12 cellular contexts compared by ENCODE assay signal in the genomic region with DNA sequence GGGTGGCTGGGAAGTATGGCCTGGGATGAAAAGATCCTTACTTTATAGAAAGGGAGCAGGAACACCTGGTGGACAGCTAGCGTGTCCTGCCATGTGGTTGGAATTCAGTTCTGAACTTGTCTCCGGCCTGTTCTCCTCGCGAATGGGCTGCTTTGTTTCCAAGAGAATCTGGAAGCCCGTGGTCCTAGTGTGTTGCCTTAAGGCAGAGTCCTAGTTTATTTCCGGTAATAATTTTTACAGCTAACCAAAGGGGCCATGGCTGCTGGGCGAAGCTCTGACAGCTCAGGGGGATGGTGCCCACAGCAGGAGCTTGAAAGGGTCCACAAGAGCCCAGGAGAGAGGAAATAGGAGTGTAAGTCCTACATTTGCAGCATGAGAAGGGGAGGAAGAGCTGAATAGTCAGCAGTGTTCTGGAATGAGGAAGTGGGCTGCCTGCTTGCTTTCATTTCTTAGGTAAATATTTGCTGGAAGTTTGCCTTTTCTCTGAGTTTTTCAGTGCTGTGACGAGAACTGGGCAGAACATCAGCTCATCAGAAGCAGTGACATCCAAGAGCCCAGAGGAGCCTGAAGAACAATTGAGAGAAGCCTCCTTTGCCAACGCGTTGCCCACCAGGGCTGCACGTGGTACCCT. TPM values are rescaled to one million over a fixed set of nuclear protein-coding genes. Genes with fewer than 3 reads are reported as not detected.
DNase-seq lines count a peak whose midpoint lies in the region; ATAC-seq and TF ChIP-seq lines count a peak whose summit lies in the region.
"Had no signal": no experiment of that assay in that cellular context is flagged by ENCODE, and none has a peak within 500 bp of the region (broad histone marks: within the 10 kb centered on the region; RNA-seq: fewer than 3 reads in every experiment).

No MANE protein-coding gene starts in this region.

- DNase-seq in GM03348 (ENCODE audit: low spot score) (peak; percentile 39), HuH-7.5 (ENCODE audit: low spot score) (peak; percentile 39), body of pancreas (peak; percentile 48 to 75 (median 62)), non-pigmented ciliary epithelial cell (ENCODE audit: low read depth) (peak; percentile 23), D341Med (ENCODE audit: low spot score) (no peak), neural progenitor cell (ENCODE audit: low spot score) (no peak), omental fat pad (ENCODE audit: low spot score) (no peak)
- DNase-seq in effector memory CD8-positive, alpha-beta T cell = no peak
- DNase-seq: activated CD4-positive, alpha-beta T cell treated with anti-CD3 and anti-CD28 coated beads for 36 hours; anterior cingulate cortex; H9 had no signal

- intact Hi-C loops in body of pancreas (cut with DNase I) = no loop called here

- no peak overlapping the region for H2AFZ ChIP-seq in neural progenitor cell (replicated peaks)

- H3K9ac ChIP-seq in neural progenitor cell = no peak overlapping the region

- H3K36me3 Mint-ChIP-seq in neural progenitor cell = peaks cover 5% of the 10 kb centered on the region
- no peaks in the 10 kb centered on the region for H3K36me3 Mint-ChIP-seq in effector memory CD8-positive, alpha-beta T cell (ENCODE audit: insufficient read depth)

- no peaks in the 10 kb centered on the region for H3K9me3 ChIP-seq in body of pancreas
- H3K9me3 ChIP-seq in neural progenitor cell (ENCODE audit: low read depth) = no peaks in the 10 kb centered on the region

- peak; percentile 85 for ATAC-seq in body of pancreas
- no peak for ATAC-seq in effector memory CD8-positive, alpha-beta T cell (replicated peaks)
- ATAC-seq in omental fat pad (ENCODE audit: low FRiP score) = no peak
- ATAC-seq: activated CD4-positive, alpha-beta T cell treated with anti-CD3 and anti-CD28 coated beads for 36 hours had no signal

- peak overlapping the region; percentile 42 to 77 (median 68) for H3K27ac ChIP-seq in body of pancreas
- H3K27ac ChIP-seq in neural progenitor cell = no peak overlapping the region

- H3K27ac Mint-ChIP-seq in neural progenitor cell = no peak overlapping the region
- H3K27ac Mint-ChIP-seq in effector memory CD8-positive, alpha-beta T cell = no peak overlapping the region
- H3K27ac Mint-ChIP-seq: activated CD4-positive, alpha-beta T cell treated with anti-CD3 and anti-CD28 coated beads for 36 hours had no signal

- H3K4me3 Mint-ChIP-seq in neural progenitor cell = no peak overlapping the region
- H3K4me3 Mint-ChIP-seq in effector memory CD8-positive, alpha-beta T cell = no peak overlapping the region
- H3K4me3 Mint-ChIP-seq: activated CD4-positive, alpha-beta T cell treated with anti-CD3 and anti-CD28 coated beads for 36 hours; H9; neural crest cell had no signal

- H3K4me1 ChIP-seq in body of pancreas (peaks cover 23% of the 10 kb centered on the region), neural progenitor cell (no peaks in the 10 kb centered on the region)

- no peak overlapping the region for H3K4me3 ChIP-seq in body of pancreas
- no peak overlapping the region for H3K4me3 ChIP-seq in neural progenitor cell

- no peaks in the 10 kb centered on the region for H3K27me3 ChIP-seq in body of pancreas
- no peaks in the 10 kb centered on the region for H3K27me3 ChIP-seq in neural progenitor cell

- WGBS in body of pancreas, 2 donors = 27 to 34% methylated on average over 11 of the region's 11 CpGs

- no peaks in the 10 kb centered on the region for H3K79me2 ChIP-seq in neural progenitor cell (ENCODE audit: low read depth)

- peak in 2 of 3 donors; percentile 25 to 26 for TF ChIP-seq POLR2A in body of pancreas (IDR thresholded peaks at IDR 0.05)

- H3K27me3 Mint-ChIP-seq in neural progenitor cell (ENCODE audit: insufficient read depth, low read depth) = peaks cover 7% of the 10 kb centered on the region
- peaks cover 30 to 75% of the 10 kb centered on the region in 2 donors for H3K27me3 Mint-ChIP-seq in effector memory CD8-positive, alpha-beta T cell

- H4K20me1 ChIP-seq in neural progenitor cell (ENCODE audit: low read depth) = no peaks in the 10 kb centered on the region

- no peaks in the 10 kb centered on the region for H3F3A ChIP-seq in neural progenitor cell (ENCODE audit: low read depth)

- no peaks in the 10 kb centered on the region for H3K36me3 ChIP-seq in body of pancreas (replicated peaks in 1 of 2; ENCODE audit: insufficient read depth in 1 of 2, low read depth in 2 of 2)
- H3K36me3 ChIP-seq in neural progenitor cell = no peaks in the 10 kb centered on the region

- H3K9me3 Mint-ChIP-seq in neural progenitor cell = peaks cover 2% of the 10 kb centered on the region
- H3K9me3 Mint-ChIP-seq in effector memory CD8-positive, alpha-beta T cell = no peaks in the 10 kb centered on the region
- H3K9me3 Mint-ChIP-seq: H9, neural crest cell had no signal

- peaks cover 5% of the 10 kb centered on the region for H3K4me1 Mint-ChIP-seq in neural progenitor cell
- H3K4me1 Mint-ChIP-seq in effector memory CD8-positive, alpha-beta T cell (ENCODE audit: low read depth in 2 of 2) = no peaks in the 10 kb centered on the region
- H3K4me1 Mint-ChIP-seq: activated CD4-positive, alpha-beta T cell treated with anti-CD3 and anti-CD28 coated beads for 36 hours had no signal

- TF ChIP-seq CTCF in body of pancreas (IDR thresholded peaks at IDR 0.05) (no peak), neural progenitor cell (IDR thresholded peaks at IDR 0.05) (no peak), omental fat pad (IDR thresholded peaks at IDR 0.05) (no peak)

- no peak overlapping the region for H3K4me2 ChIP-seq in neural progenitor cell

RNA-seq across cellular contexts. Expression of gene IGFBPL1, which starts 13.1 kb away (rescaled TPM):
- total RNA-seq in body of pancreas (1 to 10 TPM; 2.3 to 3.3 TPM), neural progenitor cell (ENCODE audit: low replicate concordance) (26.6 and 43.2 TPM in 2 replicates), omental fat pad (not detected)

RNA-seq across cellular contexts. Expression of gene ALDH1B1, which starts 44.8 kb away (rescaled TPM):
- 10 to 100 TPM; 11.7 to 17.5 TPM for total RNA-seq in body of pancreas
- total RNA-seq in neural progenitor cell (ENCODE audit: low replicate concordance) = 32.9 and 44.0 TPM in 2 replicates
- total RNA-seq in omental fat pad = 10 to 100 TPM; 12.0 to 28.0 (median 21.1) TPM

Comparison
In these comparisons a context has a peak if more than half of its experiments do, and no peak if none do; other contexts are left out.
1. DNase-seq: peak in GM03348 (single experiment), HuH-7.5 (single experiment), body of pancreas (4 of 4) and non-pigmented ciliary epithelial cell (single experiment); none in D341Med (single experiment), neural progenitor cell (single experiment), effector memory CD8-positive, alpha-beta T cell (0 of 3) and omental fat pad (single experiment).